25 cellular contexts compared by ENCODE assay signal in the genomic region with DNA sequence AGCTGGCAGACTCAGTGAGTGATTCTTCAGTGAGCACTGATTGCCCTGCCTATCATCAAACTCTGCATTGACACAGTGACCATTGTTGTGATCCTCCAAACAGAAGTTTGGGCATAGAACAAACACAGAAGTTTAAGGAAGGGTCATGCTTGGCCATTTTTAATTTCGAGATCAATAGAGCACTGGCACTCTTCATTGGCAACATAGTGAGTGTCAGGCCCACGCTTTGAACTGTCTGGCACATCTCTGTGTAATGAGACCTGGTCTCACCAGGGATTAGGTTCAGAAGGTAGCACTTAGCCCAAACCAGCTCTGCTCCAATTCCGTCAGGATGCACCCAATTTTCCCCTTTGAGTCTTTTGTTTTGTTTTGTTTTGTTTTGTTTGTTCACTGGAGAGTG.
DNase-seq lines count a peak whose midpoint lies in the region; ATAC-seq, FAIRE-seq and TF ChIP-seq lines count a peak whose summit lies in the region.
"Had no signal": no experiment of that assay in that cellular context is flagged by ENCODE, and none has a peak within 500 bp of the region (broad histone marks: within the 10 kb centered on the region; RNA-seq: fewer than 3 reads in every experiment).

No MANE protein-coding gene starts in this region.

- DNase-seq in HepG2 (ENCODE audit: low spot score) = no peak
- DNase-seq in bronchial epithelial cell (ENCODE audit: low read depth) = no peak
- no peak for DNase-seq in left lobe of liver (ENCODE audit: low spot score)
- DNase-seq in sciatic nerve (ENCODE audit: low spot score) = no peak
- DNase-seq in HuH-7 (ENCODE audit: low spot score) = no peak
- no peak for DNase-seq in COLO668 (lab: John Stamatoyannopoulos, UW; ENCODE audit: unreplicated experiment)
- DNase-seq: AML-193; CD4-positive, alpha-beta T cell; CD8-positive, alpha-beta T cell; COR-L47; DMS 273 treated with DMSO at 0.1 percent for 48 hours; DMS153; DMS53; DMS79; DND-41; EL; GDM1 had no signal

- no peak for ATAC-seq in HepG2
- peak; percentile 65 for ATAC-seq in left lobe of liver
- ATAC-seq in sciatic nerve = no peak
- ATAC-seq: A549; CD8-positive, alpha-beta T cell; GM12878 had no signal

- TF ChIP-seq RAD21 in liver (IDR thresholded peaks at IDR 0.05) (no peak), HepG2 (CRISPR knock-in tag; IDR thresholded peaks at IDR 0.05) (no peak)

- H4K20me1 ChIP-seq in HepG2 (ENCODE audit: insufficient read depth, low read length) = no peaks in the 10 kb centered on the region
- H4K20me1 ChIP-seq: BLaER1 treated with 17β-estradiol and CSF1 and Interleukin-3, amounts not matched to agents 10 nM and 100 nM had no signal

- H3K27me3 ChIP-seq in liver (ENCODE audit: control insufficient read depth in 4 of 4, insufficient read depth in 4 of 4, low read length in 3 of 4) (no peaks in the 10 kb centered on the region), HepG2 (ENCODE audit: control insufficient read depth in 1 of 2, insufficient read depth in 2 of 2, low read length in 2 of 2) (no peaks in the 10 kb centered on the region), bronchial epithelial cell (ENCODE audit: control insufficient read depth, insufficient read depth, low read length) (no peaks in the 10 kb centered on the region)
- H3K27me3 ChIP-seq: BLaER1 treated with 17β-estradiol and CSF1 and Interleukin-3, amounts not matched to agents 10 nM and 100 nM had no signal

- H3K27ac ChIP-seq in liver (ENCODE audit: low read depth in 1 of 2, low read length in 2 of 2) = no peak overlapping the region
- no peak overlapping the region for H3K27ac ChIP-seq in HepG2 (ENCODE audit: extremely low read length, insufficient read depth, low read length)
- H3K27ac ChIP-seq: 22Rv1; A549; BLaER1 treated with 17β-estradiol and CSF1 and Interleukin-3, amounts not matched to agents 10 nM and 100 nM; C4-2B had no signal

- TF ChIP-seq POLR2A in HepG2 (IDR thresholded peaks at IDR 0.05; ENCODE audit: insufficient read depth in 1 of 2, low read depth in 2 of 2, low read length in 2 of 2) = no peak

- no peak for FAIRE-seq in HepG2 (lab: Jason Lieb, UNC)
- FAIRE-seq in bronchial epithelial cell (lab: Jason Lieb, UNC) = peak; percentile 62
- FAIRE-seq: A549, GM12878, GM12892, GM18507 had no signal

- H3K9ac ChIP-seq in liver (ENCODE audit: low read depth in 1 of 2, low read length in 2 of 2) = no peak overlapping the region
- no peak overlapping the region for H3K9ac ChIP-seq in HepG2 (ENCODE audit: insufficient read depth, low read depth, low read length)
- H3K9ac ChIP-seq: BLaER1 treated with 17β-estradiol and CSF1 and Interleukin-3, amounts not matched to agents 10 nM and 100 nM had no signal

- TF ChIP-seq EP300 in HepG2 (IDR thresholded peaks at IDR 0.05; ENCODE audit: low read depth in 2 of 2, low read length in 2 of 2) = no peak
- TF ChIP-seq EP300 in HepG2 (CRISPR knock-in tag; IDR thresholded peaks at IDR 0.05; ENCODE audit: borderline replicate concordance) = no peak

- H3K4me1 ChIP-seq in liver (ENCODE audit: control insufficient read depth in 4 of 4, insufficient read depth in 4 of 4, low read length in 3 of 4) (no peaks in the 10 kb centered on the region), HepG2 (ENCODE audit: insufficient read depth, low read length) (no peaks in the 10 kb centered on the region)
- H3K4me1 ChIP-seq: A549; BLaER1 treated with 17β-estradiol and CSF1 and Interleukin-3, amounts not matched to agents 10 nM and 100 nM had no signal

- H3K4me3 ChIP-seq in liver (ENCODE audit: low read depth in 1 of 3, low read length in 3 of 3) = no peak overlapping the region
- no peak overlapping the region for H3K4me3 ChIP-seq in HepG2 (replicated peaks in 1 of 3; ENCODE audit: insufficient read depth in 1 of 3, low read depth in 2 of 3, low read length in 3 of 3)
- H3K4me3 ChIP-seq in bronchial epithelial cell (ENCODE audit: low read depth, low read length) = no peak overlapping the region
- H3K4me3 ChIP-seq: A549; BLaER1 treated with 17β-estradiol and CSF1 and Interleukin-3, amounts not matched to agents 10 nM and 100 nM; GM12878 had no signal

- CTCF ChIA-PET in HepG2 (lab: Yijun Ruan, JAX; ENCODE audit: low intra/inter-chr PET ratio, low total read pairs) = no interaction called here

- WGBS in liver = 60% methylated on average over 3 of the region's 3 CpGs
- WGBS in HepG2 (ENCODE audit: low lambda C conversion rate) = 4% methylated on average over 2 of the region's 3 CpGs

- H3K9me3 ChIP-seq in liver (ENCODE audit: control insufficient read depth in 4 of 4, low read length in 3 of 4) (no peaks in the 10 kb centered on the region), HepG2 (ENCODE audit: low read length) (no peaks in the 10 kb centered on the region)
- H3K9me3 ChIP-seq: A549 had no signal

- H3K36me3 ChIP-seq in liver (ENCODE audit: control insufficient read depth in 4 of 4, insufficient read depth in 3 of 4, low read depth in 1 of 4, low read length in 3 of 4) = no peaks in the 10 kb centered on the region
- no peaks in the 10 kb centered on the region for H3K36me3 ChIP-seq in HepG2 (replicated peaks in 1 of 2; ENCODE audit: control insufficient read depth in 1 of 2, insufficient read depth in 2 of 2, low read length in 2 of 2)
- H3K36me3 ChIP-seq in bronchial epithelial cell (ENCODE audit: control insufficient read depth, insufficient read depth, low read length) = no peaks in the 10 kb centered on the region
- H3K36me3 ChIP-seq: BLaER1 treated with 17β-estradiol and CSF1 and Interleukin-3, amounts not matched to agents 10 nM and 100 nM had no signal

- no TSS peak for BruUV-seq in HepG2 (replicated peaks; lab: Mats Ljungman, UMichigan)

- POLR2A ChIA-PET in HepG2 (lab: Yijun Ruan, JAX) = no interaction called here

- H3K4me2 ChIP-seq in HepG2 (ENCODE audit: low read depth, low read length) = no peak overlapping the region
- H3K4me2 ChIP-seq: A549; BLaER1 treated with 17β-estradiol and CSF1 and Interleukin-3, amounts not matched to agents 10 nM and 100 nM had no signal

- in situ Hi-C loops in HepG2 (cut with HindIII; ENCODE audit: extremely low pct_ligation_motif_present, low pct_unique_long_range_greater_than_20kb) = no loop called here

- TF ChIP-seq CTCF in liver (IDR thresholded peaks at IDR 0.05; ENCODE audit: low read depth, low read length, missing input control) = no peak
- TF ChIP-seq CTCF in HepG2 (CRISPR knock-in tag; IDR thresholded peaks at IDR 0.05) = no peak
- TF ChIP-seq CTCF in bronchial epithelial cell (IDR thresholded peaks at IDR 0.05; ENCODE audit: insufficient read depth, low read length, severe bottlenecking) = no peak

- intact Hi-C loops in HepG2 (cut with micrococcal nuclease; ENCODE audit: unreplicated experiment) = no loop called here
- intact Hi-C loops in sciatic nerve (cut with DNase I) = no loop called here

- H2AFZ ChIP-seq in HepG2 (ENCODE audit: low read length) = no peak overlapping the region

- no peaks in the 10 kb centered on the region for H3K79me2 ChIP-seq in HepG2 (ENCODE audit: insufficient read depth, low read length)

TF ChIP-seq in liver, 16 proteins besides CTCF, POLR2A, EP300 and RAD21:
- TF ChIP-seq TAF1 (conservative IDR thresholded peaks at IDR 0.05) (no peak), YY1 (IDR thresholded peaks at IDR 0.05) (peak; percentile 22), GABPA (IDR thresholded peaks at IDR 0.05 in 1 of 2, conservative IDR thresholded peaks at IDR 0.05 in 1 of 2) (no peak)
TF ChIP-seq in liver: peak in this region for 1.

TF ChIP-seq in HepG2, 621 proteins besides CTCF, POLR2A, EP300 and RAD21 (continues in another document):
- TF ChIP-seq AGO1 (IDR thresholded peaks at IDR 0.05; ENCODE audit: low read depth, low read length, poor library complexity, severe bottlenecking) (no peak), EED (CRISPR knock-in tag; IDR thresholded peaks at IDR 0.05) (no peak), ZNF431 (CRISPR knock-in tag; IDR thresholded peaks at IDR 0.05; ENCODE audit: borderline replicate concordance, low read depth) (no peak), ZNF253 (CRISPR knock-in tag; IDR thresholded peaks at IDR 0.05; ENCODE audit: borderline replicate concordance) (no peak)
- TF ChIP-seq, protein P1, sequence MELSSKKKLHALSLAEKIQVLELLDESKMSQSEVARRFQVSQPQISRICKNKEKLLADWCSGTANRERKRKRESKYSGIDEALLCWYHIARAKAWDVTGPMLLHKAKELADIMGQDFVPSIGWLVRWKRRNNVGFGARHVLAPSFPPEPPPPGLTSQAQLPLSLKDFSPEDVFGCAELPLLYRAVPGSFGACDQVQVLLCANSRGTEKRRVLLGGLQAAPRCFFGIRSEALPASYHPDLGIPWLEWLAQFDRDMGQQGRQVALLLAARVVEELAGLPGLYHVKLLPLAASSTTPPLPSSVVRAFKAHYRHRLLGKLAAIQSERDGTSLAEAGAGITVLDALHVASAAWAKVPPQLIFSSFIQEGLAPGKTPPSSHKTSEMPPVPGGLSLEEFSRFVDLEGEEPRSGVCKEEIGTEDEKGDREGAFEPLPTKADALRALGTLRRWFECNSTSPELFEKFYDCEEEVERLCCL (CRISPR knock-in tag; IDR thresholded peaks at IDR 0.05; ENCODE audit: borderline replicate concordance) = no peak
- TF ChIP-seq, protein P2, sequence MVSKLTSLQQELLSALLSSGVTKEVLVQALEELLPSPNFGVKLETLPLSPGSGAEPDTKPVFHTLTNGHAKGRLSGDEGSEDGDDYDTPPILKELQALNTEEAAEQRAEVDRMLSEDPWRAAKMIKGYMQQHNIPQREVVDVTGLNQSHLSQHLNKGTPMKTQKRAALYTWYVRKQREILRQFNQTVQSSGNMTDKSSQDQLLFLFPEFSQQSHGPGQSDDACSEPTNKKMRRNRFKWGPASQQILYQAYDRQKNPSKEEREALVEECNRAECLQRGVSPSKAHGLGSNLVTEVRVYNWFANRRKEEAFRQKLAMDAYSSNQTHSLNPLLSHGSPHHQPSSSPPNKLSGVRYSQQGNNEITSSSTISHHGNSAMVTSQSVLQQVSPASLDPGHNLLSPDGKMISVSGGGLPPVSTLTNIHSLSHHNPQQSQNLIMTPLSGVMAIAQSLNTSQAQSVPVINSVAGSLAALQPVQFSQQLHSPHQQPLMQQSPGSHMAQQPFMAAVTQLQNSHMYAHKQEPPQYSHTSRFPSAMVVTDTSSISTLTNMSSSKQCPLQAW (CRISPR knock-in tag; IDR thresholded peaks at IDR 0.05) = no peak
